10 cellular contexts compared by ENCODE assay signal in the genomic region with DNA sequence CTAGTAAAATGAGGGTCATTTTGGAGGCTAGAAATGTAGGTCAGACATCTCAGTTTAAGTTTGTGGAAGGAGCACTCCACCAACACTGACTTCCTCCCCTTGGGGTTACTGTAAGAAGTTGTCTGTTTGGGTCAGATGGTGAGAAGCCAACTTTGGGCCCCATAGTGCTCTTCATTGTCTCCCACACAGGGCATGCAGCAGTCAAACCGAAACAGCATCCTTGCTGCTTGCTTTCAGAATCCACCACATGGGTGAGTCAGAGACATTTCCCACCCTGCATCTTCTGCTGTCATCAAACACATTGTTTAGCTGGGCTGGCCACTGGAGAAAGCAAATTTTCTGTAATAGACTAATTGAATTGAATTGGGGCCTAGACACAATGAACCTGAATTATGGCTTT. TPM values are rescaled to one million over a fixed set of nuclear protein-coding genes. Genes with fewer than 3 reads are reported as not detected.
DNase-seq lines count a peak whose midpoint lies in the region; ATAC-seq and TF ChIP-seq lines count a peak whose summit lies in the region.
"Had no signal": no experiment of that assay in that cellular context is flagged by ENCODE, and none has a peak within 500 bp of the region (broad histone marks: within the 10 kb centered on the region; RNA-seq: fewer than 3 reads in every experiment).

No MANE protein-coding gene starts in this region.

- H4K20me1 ChIP-seq in KMS-11 (ENCODE audit: insufficient read depth) = no peaks in the 10 kb centered on the region
- H4K20me1 ChIP-seq in OCI-LY7 (ENCODE audit: insufficient read depth, low read length) = no peaks in the 10 kb centered on the region

- H3K4me1 ChIP-seq in KMS-11 (ENCODE audit: low read depth, poor library complexity, severe bottlenecking) = peaks cover 76% of the 10 kb centered on the region
- no peaks in the 10 kb centered on the region for H3K4me1 ChIP-seq in OCI-LY7 (ENCODE audit: insufficient read depth, low read length, poor library complexity, severe bottlenecking)

- peak overlapping the region; percentile 52 for H3K4me2 ChIP-seq in KMS-11
- H3K4me2 ChIP-seq in OCI-LY7 (ENCODE audit: low read length) = no peak overlapping the region

- TF ChIP-seq CTCF in KMS-11 (conservative IDR thresholded peaks at IDR 0.05; ENCODE audit: low read depth, low read length) = no peak
- TF ChIP-seq CTCF in OCI-LY7 (conservative IDR thresholded peaks at IDR 0.05; ENCODE audit: low read length) = no peak

- DNase-seq in myocyte (ENCODE audit: low read depth) (peak; percentile 2), OCI-LY7 (ENCODE audit: low spot score) (no peak), NCI-H1436 (lab: John Stamatoyannopoulos, UW) (no peak), NCI-H2196 treated with DMSO at 0.1 percent for 48 hours (lab: John Stamatoyannopoulos, UW; ENCODE audit: unreplicated experiment) (no peak), left colon (no peak)
- DNase-seq: amygdala, NCI-H187 treated with DMSO at 0.1 percent for 48 hours had no signal

- peaks cover 6% of the 10 kb centered on the region; the same call in 1 of the 2 replicates for H3K27me3 ChIP-seq in KMS-11 (ENCODE audit: insufficient read depth, low read depth)

- H3K9ac ChIP-seq in KMS-11 = no peak overlapping the region

- H3K9me3 ChIP-seq in OCI-LY7 (ENCODE audit: low read length) = no peaks in the 10 kb centered on the region

- POLR2A ChIA-PET in OCI-LY7 (lab: Charles Lee) = no interaction called here

- no peak overlapping the region for H3K4me3 ChIP-seq in KMS-11 (IDR thresholded peaks at IDR 0.05; ENCODE audit: insufficient read depth, low read depth, low read length)
- no peak overlapping the region for H3K4me3 ChIP-seq in OCI-LY7 (ENCODE audit: low read depth, low read length, poor library complexity, severe bottlenecking)

- H2AFZ ChIP-seq in KMS-11 (ENCODE audit: low read depth) (no peak overlapping the region), OCI-LY7 (ENCODE audit: low read length) (no peak overlapping the region)

- no TSS peak for BruUV-seq in OCI-LY7 (replicated peaks; lab: Mats Ljungman, UMichigan)

- ATAC-seq in GM18519 (IDR thresholded peaks at IDR 0.05; ENCODE audit: low FRiP score, unreplicated experiment) (peak; percentile 100), GM21786 (IDR thresholded peaks at IDR 0.05; ENCODE audit: unreplicated experiment) (peak; percentile 100), left colon (no peak)

- H3K9me2 ChIP-seq in OCI-LY7 (ENCODE audit: insufficient read depth, low read length) = no peaks in the 10 kb centered on the region

- intact Hi-C loops in OCI-LY7 (cut with micrococcal nuclease; ENCODE audit: unreplicated experiment) (no loop called here), left colon (cut with DNase I, micrococcal nuclease) (no loop called here)

- H3K79me2 ChIP-seq in KMS-11 (ENCODE audit: insufficient read depth, low read depth) = no peaks in the 10 kb centered on the region
- H3K79me2 ChIP-seq in OCI-LY7 (ENCODE audit: insufficient read depth, low read depth, low read length) = no peaks in the 10 kb centered on the region

- H3K27ac ChIP-seq in KMS-11 (peak overlapping the region; percentile 7; the same call in 1 of the 2 replicates), OCI-LY7 (ENCODE audit: low read depth, low read length, poor library complexity, severe bottlenecking) (no peak overlapping the region)

- CTCF ChIA-PET in OCI-LY7 (lab: Charles Lee; ENCODE audit: unreplicated experiment) = no interaction called here

- H3K36me3 ChIP-seq in KMS-11 (ENCODE audit: insufficient read depth) (no peaks in the 10 kb centered on the region), OCI-LY7 (ENCODE audit: insufficient read depth, low read length) (no peaks in the 10 kb centered on the region)

RNA-seq across cellular contexts. Expression of a gene that starts 16.8 kb away (rescaled TPM):
- not detected in 2 replicates for total RNA-seq in myocyte
- polyA plus RNA-seq in myocyte (2012) = not detected
- not detected in 2 replicates for total RNA-seq in OCI-LY7 (2014; rRNA removed; shearing (Covaris generic))
- not detected in 2 replicates for total RNA-seq in OCI-LY7 (2022)
- not detected for total RNA-seq in left colon

RNA-seq across cellular contexts. Expression of a gene that starts 41.3 kb away (rescaled TPM):
- total RNA-seq in myocyte (not detected in 2 replicates), OCI-LY7 (2022) (not detected in 2 replicates), left colon (not detected)
- polyA plus RNA-seq in myocyte (2012) = not detected
- total RNA-seq in OCI-LY7 (2014; rRNA removed; shearing (Covaris generic)) = not detected in 2 replicates

RNA-seq across cellular contexts. Expression of a gene that starts 57.0 kb away (rescaled TPM):
- total RNA-seq in myocyte (12.0 and 17.6 TPM in 2 replicates), OCI-LY7 (2022) (295 and 304 TPM in 2 replicates), left colon (10 to 100 TPM; 22.5 to 33.2 TPM)
- polyA plus RNA-seq in myocyte (2012) = 12.2 TPM
- total RNA-seq in OCI-LY7 (2014; rRNA removed; shearing (Covaris generic)) = 272 and 356 TPM in 2 replicates

Comparison
In these comparisons a context has a peak if more than half of its experiments do, and no peak if none do; other contexts are left out.
1. RNA of a gene that starts 57.0 kb away (total RNA-seq): 272 to 356 TPM in OCI-LY7; 22.5 to 33.2 TPM in left colon and 12.0 to 17.6 TPM in myocyte; every median in the first group is over 4 times any median in the second.